ENCODE assay signal across 8 cellular contexts in genomic region chr18:77054288-77054605, GRCh38.
DNase-seq lines count a peak whose midpoint lies in the region; ATAC-seq and TF ChIP-seq lines count a peak whose summit lies in the region.

No MANE protein-coding gene starts in this region.

- no peaks in the 10 kb centered on the region for H3K36me3 ChIP-seq in naive thymus-derived CD4-positive, alpha-beta T cell (ENCODE audit: control insufficient read depth in 2 of 3, insufficient read depth in 3 of 3, low read length in 3 of 3)
- H3K36me3 ChIP-seq in A673 (ENCODE audit: insufficient read depth, low read length, poor library complexity, severe bottlenecking): no peaks in the 10 kb centered on the region

- no peaks in the 10 kb centered on the region for H3K9me3 Mint-ChIP-seq in activated T-helper 1 cell treated with anti-CD3 and anti-CD28 coated beads, Interleukin-12 subunit alpha, Interleukin-12 subunit beta, Interleukin-2, Interleukin-4 antibody, amounts not matched to agents 30 ng/mL and 10 ng/mL and 1 ng/mL, durations not matched to agents 14 hours and 24 hours and 36 hours
- H3K9me3 Mint-ChIP-seq in naive thymus-derived CD4-positive, alpha-beta T cell: no peaks in the 10 kb centered on the region

- intact Hi-C loops in activated T-helper 1 cell treated with anti-CD3 and anti-CD28 coated beads, Interleukin-12 subunit alpha, Interleukin-12 subunit beta, Interleukin-2, Interleukin-4 antibody, amounts not matched to agents 30 ng/mL and 10 ng/mL and 1 ng/mL, durations not matched to agents 14 hours and 24 hours and 36 hours (cut with micrococcal nuclease): loop anchor here (1.0 to 2.0 kb wide), 2 partner anchors 15 to 48 kb away; no protein-coding TSS in a partner anchor
- intact Hi-C loops in naive thymus-derived CD4-positive, alpha-beta T cell (cut with micrococcal nuclease): loop anchor here (1.0 to 2.0 kb wide), 5 partner anchors 15 to 251 kb away; no protein-coding TSS in a partner anchor
- intact Hi-C loops in A673 (cut with micrococcal nuclease; ENCODE audit: unreplicated experiment): loop anchor here (2.0 kb wide), 1 partner anchor 53 kb away; no protein-coding TSS in a partner anchor

- peaks cover 62% of the 10 kb centered on the region for H3K4me1 Mint-ChIP-seq in activated T-helper 1 cell treated with anti-CD3 and anti-CD28 coated beads, Interleukin-12 subunit alpha, Interleukin-12 subunit beta, Interleukin-2, Interleukin-4 antibody, amounts not matched to agents 30 ng/mL and 10 ng/mL and 1 ng/mL, durations not matched to agents 14 hours and 24 hours and 36 hours (ENCODE audit: low read depth)
- H3K4me1 Mint-ChIP-seq in naive thymus-derived CD4-positive, alpha-beta T cell: peaks cover 48 to 72% (median 66%) of the 10 kb centered on the region in 7 donors

- peak overlapping the region; percentile 83 for H3K27ac ChIP-seq in naive thymus-derived CD4-positive, alpha-beta T cell (ENCODE audit: low read depth, low read length)
- H3K27ac ChIP-seq in A673 (ENCODE audit: low read depth, low read length, poor library complexity, severe bottlenecking): no peak overlapping the region

- no peaks in the 10 kb centered on the region for H3K9me3 ChIP-seq in naive thymus-derived CD4-positive, alpha-beta T cell (ENCODE audit: control insufficient read depth in 2 of 3, low read length in 3 of 3)
- no peaks in the 10 kb centered on the region for H3K9me3 ChIP-seq in A673 (ENCODE audit: low read depth, low read length, poor library complexity, severe bottlenecking)

- TF ChIP-seq CTCF in A673 (conservative IDR thresholded peaks at IDR 0.05; ENCODE audit: low read depth, low read length): no peak

- peak; percentile 31 for DNase-seq in activated T-helper 1 cell treated with anti-CD3 and anti-CD28 coated beads, Interleukin-12 subunit alpha, Interleukin-12 subunit beta, Interleukin-2, Interleukin-4 antibody, amounts not matched to agents 30 ng/mL and 10 ng/mL and 1 ng/mL, durations not matched to agents 14 hours and 24 hours and 36 hours (ENCODE audit: low spot score)
- DNase-seq in naive thymus-derived CD4-positive, alpha-beta T cell: peak in 3 of 9 donors; percentile 26 to 53 (median 36)
- DNase-seq in A673 (ENCODE audit: low spot score) (no peak), NCI-H446 (lab: John Stamatoyannopoulos, UW) (no peak), superior temporal gyrus (ENCODE audit: extremely low spot score) (no peak)

- peak overlapping the region; percentile 50 for H3K4me3 ChIP-seq in naive thymus-derived CD4-positive, alpha-beta T cell (ENCODE audit: low read length)
- no peak overlapping the region for H3K4me3 ChIP-seq in A673 (ENCODE audit: low read depth, low read length, poor library complexity, severe bottlenecking)

- H3K4me1 ChIP-seq in naive thymus-derived CD4-positive, alpha-beta T cell (ENCODE audit: control insufficient read depth in 2 of 2, insufficient read depth in 2 of 2, low read length in 2 of 2): peaks cover 51 to 72% of the 10 kb centered on the region in 2 donors
- H3K4me1 ChIP-seq in A673 (ENCODE audit: insufficient read depth, low read length, poor library complexity, severe bottlenecking): no peaks in the 10 kb centered on the region

- peak overlapping the region; percentile 72 for H3K4me3 Mint-ChIP-seq in activated T-helper 1 cell treated with anti-CD3 and anti-CD28 coated beads, Interleukin-12 subunit alpha, Interleukin-12 subunit beta, Interleukin-2, Interleukin-4 antibody, amounts not matched to agents 30 ng/mL and 10 ng/mL and 1 ng/mL, durations not matched to agents 14 hours and 24 hours and 36 hours
- H3K4me3 Mint-ChIP-seq in naive thymus-derived CD4-positive, alpha-beta T cell: peak overlapping the region; percentile 66 to 91 (median 80)

- no TSS peak for BruUV-seq in A673 (replicated peaks; lab: Mats Ljungman, UMichigan)

- POLR2A ChIA-PET in naive thymus-derived CD4-positive, alpha-beta T cell (lab: Charles Lee): interaction anchor here (0.6 to 2.2 kb wide), 11 partner anchors 9 to 157 kb away, joined by 3 to 8 read pairs (median 4); partner anchors contain the start of gene MBP
- POLR2A ChIA-PET in A673 (lab: Charles Lee; ENCODE audit: low non-redundant PET): no interaction called here

- CTCF ChIA-PET in naive thymus-derived CD4-positive, alpha-beta T cell (lab: Charles Lee): interaction anchor here (0.6 to 2.8 kb wide), 7 partner anchors 18 to 329 kb away, joined by 3 to 21 read pairs (median 4); partner anchors contain the start of gene MBP
- CTCF ChIA-PET in A673 (lab: Charles Lee): no interaction called here

- no peaks in the 10 kb centered on the region for H3K27me3 ChIP-seq in naive thymus-derived CD4-positive, alpha-beta T cell (ENCODE audit: control insufficient read depth in 2 of 2, insufficient read depth in 2 of 2, low read length in 2 of 2)
- H3K27me3 ChIP-seq in A673 (replicated peaks; ENCODE audit: insufficient read depth, low read depth, low read length, poor library complexity): no peaks in the 10 kb centered on the region

- H3K27me3 Mint-ChIP-seq in activated T-helper 1 cell treated with anti-CD3 and anti-CD28 coated beads, Interleukin-12 subunit alpha, Interleukin-12 subunit beta, Interleukin-2, Interleukin-4 antibody, amounts not matched to agents 30 ng/mL and 10 ng/mL and 1 ng/mL, durations not matched to agents 14 hours and 24 hours and 36 hours (ENCODE audit: insufficient read depth): no peaks in the 10 kb centered on the region
- no peaks in the 10 kb centered on the region for H3K27me3 Mint-ChIP-seq in naive thymus-derived CD4-positive, alpha-beta T cell

- ATAC-seq in HG03135 (IDR thresholded peaks at IDR 0.05; ENCODE audit: unreplicated experiment) (peak; percentile 12), GM18867 (IDR thresholded peaks at IDR 0.05; ENCODE audit: unreplicated experiment) (no peak)
- ATAC-seq in naive thymus-derived CD4-positive, alpha-beta T cell: peak; percentile 4

- H3K27ac Mint-ChIP-seq in activated T-helper 1 cell treated with anti-CD3 and anti-CD28 coated beads, Interleukin-12 subunit alpha, Interleukin-12 subunit beta, Interleukin-2, Interleukin-4 antibody, amounts not matched to agents 30 ng/mL and 10 ng/mL and 1 ng/mL, durations not matched to agents 14 hours and 24 hours and 36 hours: peak overlapping the region; percentile 95
- peak overlapping the region; percentile 93 to 100 (median 97) for H3K27ac Mint-ChIP-seq in naive thymus-derived CD4-positive, alpha-beta T cell

- H3K36me3 Mint-ChIP-seq in activated T-helper 1 cell treated with anti-CD3 and anti-CD28 coated beads, Interleukin-12 subunit alpha, Interleukin-12 subunit beta, Interleukin-2, Interleukin-4 antibody, amounts not matched to agents 30 ng/mL and 10 ng/mL and 1 ng/mL, durations not matched to agents 14 hours and 24 hours and 36 hours (ENCODE audit: low read depth): peaks cover 18% of the 10 kb centered on the region
- H3K36me3 Mint-ChIP-seq in naive thymus-derived CD4-positive, alpha-beta T cell: peaks cover 0 to 15% (median 5%) of the 10 kb centered on the region in 5 donors

- peak; percentile 15 for TF ChIP-seq POLR2A in GM19193 (IDR thresholded peaks at IDR 0.05; ENCODE audit: extremely low read depth, insufficient read depth, insufficient read length)
